ENCODE assay signal across 9 cellular contexts in the genomic region with DNA sequence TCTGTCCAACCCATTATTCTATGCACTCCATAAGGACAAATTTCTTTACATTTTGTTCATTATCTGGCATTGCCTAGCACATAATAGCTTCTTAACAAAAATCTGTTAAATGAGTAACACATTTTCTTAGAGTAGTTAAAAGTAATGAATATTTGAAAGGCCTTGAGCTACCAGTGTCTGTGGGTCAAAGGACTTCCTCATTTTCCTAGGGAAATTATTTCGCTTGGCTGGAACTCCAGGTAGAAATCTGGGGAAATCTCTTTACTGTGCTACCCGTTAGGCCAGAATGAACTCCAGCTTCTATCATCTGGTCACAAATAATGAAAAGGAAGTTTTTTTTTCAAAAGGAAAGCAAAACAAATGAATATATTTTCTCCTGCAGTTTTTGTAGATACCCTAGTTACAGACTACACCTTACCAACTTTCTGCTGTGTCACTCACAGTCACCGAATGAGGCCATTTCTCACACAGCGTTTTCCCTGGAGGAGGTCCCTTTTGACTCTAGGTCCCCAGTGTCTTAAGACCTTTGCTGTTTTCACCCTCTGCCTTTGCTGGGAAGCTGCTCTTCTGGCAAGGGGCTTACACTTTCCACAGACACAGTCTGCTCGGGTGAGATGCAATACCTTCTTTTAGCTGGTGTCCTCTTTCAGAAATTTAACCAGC. TPM values are rescaled to one million over a fixed set of nuclear protein-coding genes. Genes with fewer than 3 reads are reported as not detected.
A peak's percentile ranks its signal among the peaks of the same experiment; 100 is the strongest.
DNase-seq lines count a peak whose midpoint lies in the region; ATAC-seq, FAIRE-seq and TF ChIP-seq lines count a peak whose summit lies in the region.
"Had no signal": no experiment of that assay in that cellular context is flagged by ENCODE, and none has a peak within 500 bp of the region (broad histone marks: within the 10 kb centered on the region; RNA-seq: fewer than 3 reads in every experiment).

No MANE protein-coding gene starts in this region.

- in situ Hi-C loops in brain microvascular endothelial cell (cut with HindIII; ENCODE audit: low pct_ligation_motif_present, low sequenced_read_pairs) = no loop called here

- peaks cover 34% of the 10 kb centered on the region for H3K4me1 Mint-ChIP-seq in activated T-cell treated with anti-CD3 and anti-CD28 coated beads, Interleukin-2, amount 50 U/mL, for 24 hours (ENCODE audit: low read depth)

- intact Hi-C loops in sciatic nerve (cut with DNase I) = no loop called here

- H3K27ac Mint-ChIP-seq in activated T-cell treated with anti-CD3 and anti-CD28 coated beads, Interleukin-2, amount 50 U/mL, for 24 hours = peak overlapping the region; percentile 88

- TF ChIP-seq CTCF in choroid plexus epithelial cell (conservative IDR thresholded peaks at IDR 0.05; ENCODE audit: low read depth, low read length) (no peak), brain microvascular endothelial cell (IDR thresholded peaks at IDR 0.05; ENCODE audit: low read depth, low read length, missing control alignments) (no peak)

- H3K27me3 Mint-ChIP-seq in activated T-cell treated with anti-CD3 and anti-CD28 coated beads, Interleukin-2, amount 50 U/mL, for 24 hours = no peaks in the 10 kb centered on the region

- no peak for DNase-seq in activated T-cell treated with anti-CD3 and anti-CD28 coated beads, Interleukin-2, amount 50 U/mL, for 24 hours
- DNase-seq in activated T-cell treated with anti-CD3 and anti-CD28 coated beads for 4 hours (no peak), choroid plexus epithelial cell (ENCODE audit: low read depth) (peak; percentile 9), sciatic nerve (ENCODE audit: low spot score) (no peak), NCI-H82 treated with DMSO at 0.1 percent for 48 hours (lab: John Stamatoyannopoulos, UW; ENCODE audit: unreplicated experiment) (no peak), brain microvascular endothelial cell (no peak), HTR-8/SVneo (ENCODE audit: insufficient read length, low spot score) (no peak)
- DNase-seq: pancreas had no signal

- peak; percentile 29 for ATAC-seq in HG03565 (IDR thresholded peaks at IDR 0.05; ENCODE audit: unreplicated experiment)
- peak; percentile 32 for ATAC-seq in sciatic nerve

- no peaks in the 10 kb centered on the region for H3K36me3 ChIP-seq in brain microvascular endothelial cell (replicated peaks)
- H3K36me3 ChIP-seq: pancreas had no signal

- H3K9me3 Mint-ChIP-seq in activated T-cell treated with anti-CD3 and anti-CD28 coated beads, Interleukin-2, amount 50 U/mL, for 24 hours = no peaks in the 10 kb centered on the region

- H3K4me3 Mint-ChIP-seq in activated T-cell treated with anti-CD3 and anti-CD28 coated beads, Interleukin-2, amount 50 U/mL, for 24 hours = peak overlapping the region; percentile 79

- no peak for FAIRE-seq in HTR-8/SVneo (lab: Jason Lieb, UNC)
- FAIRE-seq: pancreas had no signal

- no peaks in the 10 kb centered on the region for H3K27me3 ChIP-seq in brain microvascular endothelial cell (replicated peaks)
- H3K27me3 ChIP-seq: pancreas had no signal

- no peak overlapping the region for H3K27ac ChIP-seq in brain microvascular endothelial cell
- H3K27ac ChIP-seq: pancreas had no signal

- peaks cover 16% of the 10 kb centered on the region for H3K36me3 Mint-ChIP-seq in activated T-cell treated with anti-CD3 and anti-CD28 coated beads, Interleukin-2, amount 50 U/mL, for 24 hours (ENCODE audit: low read depth)

- H3K4me3 ChIP-seq in choroid plexus epithelial cell (ENCODE audit: low read depth, low read length) (no peak overlapping the region), brain microvascular endothelial cell (ENCODE audit: low read depth, low read length) (no peak overlapping the region)

RNA-seq across cellular contexts. Expression of a gene that starts 1.6 kb away (rescaled TPM):
- total RNA-seq in sciatic nerve = 28.4 TPM

RNA-seq across cellular contexts. Expression of a gene that starts 28.8 kb away (rescaled TPM):
- 10.2 TPM for total RNA-seq in sciatic nerve
